In genomic region chr5:152499816-152500575, GRCh38 we compare ENCODE assay signal across 22 cellular contexts.
"Had no signal": no experiment of that assay in that cellular context is flagged by ENCODE, and none has a peak within 500 bp of the region (broad histone marks: within the 10 kb centered on the region; RNA-seq: fewer than 3 reads in every experiment).

No MANE protein-coding gene starts in this region.

- H3K4me3 ChIP-seq: left lung, neural progenitor cell, right atrium auricular region, smooth muscle cell, suprapubic skin, transverse colon, upper lobe of right lung, uterus had no signal

- DNase-seq: cortex of kidney; effector CD4-positive, alpha-beta T cell; foreskin keratinocyte; hypothalamus; left cardiac atrium; left lung; mesenchymal stem cell; midbrain; naive thymus-derived CD4-positive, alpha-beta T cell; stimulated activated CD4-positive, alpha-beta T cell treated with anti-CD3 and anti-CD28 coated beads, Interleukin-12 subunit alpha, Interleukin-12 subunit beta, amount 100 ng/mL, for 4 hours; stimulated activated CD4-positive, alpha-beta T cell treated with anti-CD3 and anti-CD28 coated beads, Interleukin-1b, Interleukin-23, amount 100 ng/mL, for 48 hours; stimulated activated CD4-positive, alpha-beta T cell treated with anti-CD3 and anti-CD28 coated beads, Interleukin-4, amount 100 ng/mL, for 1 hour; stimulated activated CD8-positive, alpha-beta memory T cell treated with anti-CD3 and anti-CD28 coated beads, Interleukin-4, amount 100 ng/mL, for 48 hours; stimulated activated naive CD4-positive, alpha-beta T cell; stimulated activated naive CD8-positive, alpha-beta T cell treated with anti-CD3 and anti-CD28 coated beads, Interleukin-15, amount 100 ng/mL, for 72 hours; transverse colon; upper lobe of right lung; uterus had no signal
